Comparison of ENCODE assay signal across 8 cellular contexts in the genomic region with DNA sequence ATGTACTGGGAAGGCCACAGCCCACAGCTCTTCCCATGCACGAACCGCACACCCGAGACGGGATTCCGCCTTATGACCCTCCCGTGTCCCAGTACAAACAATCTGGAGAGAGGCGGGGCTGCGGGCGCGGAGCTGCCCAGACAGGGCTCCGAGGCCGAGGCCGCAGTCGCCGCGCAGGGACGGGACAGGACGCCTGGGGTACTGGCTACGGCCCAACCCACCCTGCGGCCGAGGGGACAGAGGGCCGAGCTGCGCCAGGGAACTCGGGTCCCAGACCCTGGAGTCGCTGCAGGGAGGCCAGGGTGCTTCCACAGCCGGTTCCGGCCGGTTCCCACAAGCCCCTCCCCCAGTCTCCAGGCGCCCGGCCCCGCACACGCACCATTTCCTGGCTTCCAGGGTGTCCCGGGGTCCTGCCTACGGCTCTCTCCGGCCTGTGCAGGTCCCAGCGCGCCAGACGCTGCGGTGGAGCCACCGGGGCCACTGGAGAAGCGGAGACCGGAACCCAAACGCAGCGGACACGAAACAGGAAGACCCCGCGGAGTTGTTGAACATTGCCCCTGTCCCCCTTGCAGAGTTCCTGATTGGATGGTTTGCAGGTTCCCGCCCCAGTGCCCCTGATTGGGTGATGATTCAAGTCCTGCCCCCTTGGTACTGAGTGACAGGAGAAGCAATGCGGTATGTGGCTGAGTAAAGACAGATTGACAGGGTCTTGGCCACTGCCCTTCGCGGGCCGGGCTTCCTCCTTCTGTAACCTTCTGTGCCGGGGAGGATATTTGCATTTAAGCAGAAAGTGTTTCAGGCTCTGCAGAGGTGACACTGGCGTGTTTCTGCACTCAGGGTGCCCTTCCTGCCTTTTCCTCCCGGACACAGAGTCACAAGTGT. TPM values are rescaled to one million over a fixed set of nuclear protein-coding genes. Genes with fewer than 3 reads are reported as not detected.
DNase-seq lines count a peak whose midpoint lies in the region; ATAC-seq and TF ChIP-seq lines count a peak whose summit lies in the region.

TSS of gene ZNF564 (minus strand) at position 532 of the 882 bp plus-strand sequence. CDS start at position 382, 150 bp downstream.

- CTCF ChIA-PET in PC-3 (lab: Charles Lee) = interaction anchor here (0.7 kb wide), 1 partner anchor 257 kb away, joined by 3 read pairs; no protein-coding TSS in a partner anchor

- POLR2A ChIA-PET in PC-3 (lab: Charles Lee; ENCODE audit: unreplicated experiment) = interaction anchor here (0.6 to 0.7 kb wide), 3 partner anchors 74 to 262 kb away, joined by 5 to 15 read pairs (median 9); no protein-coding TSS in a partner anchor

- intact Hi-C loops in PC-3 (cut with micrococcal nuclease) = loop anchor here (1.0 to 2.0 kb wide), 4 partner anchors 56 to 257 kb away; partner anchors contain the start of genes ZNF44, ZNF442 and ZNF799

- H3K9ac ChIP-seq in PC-3 (ENCODE audit: low read length) (peak within 1 kb of the TSS; percentile 80), mucosa of stomach (ENCODE audit: low read length) (peak within 1 kb of the TSS; percentile 91)

- H2AFZ ChIP-seq in PC-3 (ENCODE audit: low read length) = peak within 1 kb of the TSS; percentile 89

- no peaks in the 10 kb centered on the region for H4K20me1 ChIP-seq in PC-3 (ENCODE audit: low read length)

- no peaks in the 10 kb centered on the region for H3K9me2 ChIP-seq in PC-3 (replicated peaks; ENCODE audit: low read length)

- H3K4me1 ChIP-seq in PC-3 (ENCODE audit: insufficient read depth, low read length) (0 out of 2 replicates have a peak, but pooled peaks cover 6% of the 10 kb centered on the region), esophagus (ENCODE audit: control insufficient read depth in 2 of 2, insufficient read depth in 2 of 2, low read length in 1 of 2) (peaks cover 3% of the 10 kb centered on the region in 2 donors), mucosa of stomach (ENCODE audit: control insufficient read depth, insufficient read depth, low read length) (peaks cover 16% of the 10 kb centered on the region)

- TF ChIP-seq RAD21 in Ishikawa (IDR thresholded peaks at IDR 0.05; ENCODE audit: low read depth) = no peak

- no peaks in the 10 kb centered on the region for H3F3A ChIP-seq in PC-3 (ENCODE audit: low read length, unreplicated experiment)

- H3K27ac ChIP-seq in PC-3 (ENCODE audit: low read length) (peak within 1 kb of the TSS; percentile 73), esophagus (ENCODE audit: low read depth in 2 of 2, low read length in 1 of 2) (peak within 1 kb of the TSS; percentile 98)

- H3K4me2 ChIP-seq in PC-3 (ENCODE audit: low read length) = peak within 1 kb of the TSS; percentile 88

- H3K4me3 ChIP-seq in PC-3 (ENCODE audit: low read length) (peak within 1 kb of the TSS; percentile 83), esophagus (ENCODE audit: low read depth in 1 of 2, low read length in 2 of 2) (peak within 1 kb of the TSS; percentile 89 to 95), mucosa of stomach (ENCODE audit: low read length) (peak within 1 kb of the TSS; percentile 83)

- TSS peak; percentile 37 for BruUV-seq in PC-3 (replicated peaks; lab: Mats Ljungman, UMichigan)

- TF ChIP-seq CTCF in PC-3 (conservative IDR thresholded peaks at IDR 0.05; ENCODE audit: low read depth, low read length) = no peak

- peak; percentile 95 for ATAC-seq in GM21576 (IDR thresholded peaks at IDR 0.05; ENCODE audit: unreplicated experiment)
- peak; percentile 97 for ATAC-seq in PC-3

- H3K9me3 ChIP-seq in PC-3 (ENCODE audit: low read length) (peaks cover 6% of the 10 kb centered on the region; the same call in 1 of the 2 replicates), esophagus (ENCODE audit: control insufficient read depth in 2 of 2, insufficient read depth in 1 of 2, low read depth in 1 of 2, low read length in 1 of 2) (no peaks in the 10 kb centered on the region), mucosa of stomach (ENCODE audit: control insufficient read depth, low read length) (no peaks in the 10 kb centered on the region)

- DNase-seq in DMS114 treated with DMSO at 0.1 percent for 48 hours (lab: John Stamatoyannopoulos, UW; ENCODE audit: unreplicated experiment) (peak; percentile 94), PC-3 (peak; percentile 99)
- DNase-seq in activated T-cell treated with anti-CD3 and anti-CD28 coated beads, Interleukin-2, amount 50 U/mL, for 1 hour = peak; percentile 87
- peak; percentile 78 to 79 for DNase-seq in stimulated activated CD8-positive, alpha-beta memory T cell treated with anti-CD3 and anti-CD28 coated beads, Interleukin-7, amount 100 ng/mL, for 1 hour (ENCODE audit: low read depth in 2 of 2)

- TF ChIP-seq EP300 in Ishikawa (IDR thresholded peaks at IDR 0.05; ENCODE audit: borderline replicate concordance) = peak; percentile 10; the same call in 1 of the 2 replicates

- H3K36me3 ChIP-seq in PC-3 (ENCODE audit: low read depth, low read length) (peaks cover 27% of the 10 kb centered on the region), esophagus (ENCODE audit: control insufficient read depth in 2 of 2, insufficient read depth in 2 of 2, low read length in 1 of 2) (no peaks in the 10 kb centered on the region), mucosa of stomach (ENCODE audit: control insufficient read depth, insufficient read depth, low read length) (no peaks in the 10 kb centered on the region)

- H3K27me3 ChIP-seq in PC-3 (ENCODE audit: low read length) (no peaks in the 10 kb centered on the region), esophagus (ENCODE audit: control insufficient read depth in 1 of 2, insufficient read depth in 2 of 2, low read length in 2 of 2) (no peaks in the 10 kb centered on the region), mucosa of stomach (ENCODE audit: control insufficient read depth, insufficient read depth, low read length) (no peaks in the 10 kb centered on the region)

- 0 to 1% methylated on average over 55 of the region's 55 CpGs for WGBS in esophagus, 2 donors

- H3K79me2 ChIP-seq in PC-3 (ENCODE audit: low read length) = peaks cover 37% of the 10 kb centered on the region

TF ChIP-seq in Ishikawa, 13 proteins besides CTCF, POLR2A, EP300 and RAD21:
- TF ChIP-seq CREB1 (IDR thresholded peaks at IDR 0.05; ENCODE audit: low read depth) (0 out of 2 replicates have a peak, but pooled peaks have one; percentile 17), YY1 (IDR thresholded peaks at IDR 0.05; ENCODE audit: low read depth) (peak; percentile 39; the same call in 1 of the 2 replicates), TCF12 (IDR thresholded peaks at IDR 0.05; ENCODE audit: low read depth) (peak; percentile 48; the same call in 1 of the 2 replicates), MAX (IDR thresholded peaks at IDR 0.05) (peak; percentile 17; the same call in 1 of the 2 replicates), NFIC (IDR thresholded peaks at IDR 0.05) (no peak), FOXM1 (IDR thresholded peaks at IDR 0.05; ENCODE audit: borderline replicate concordance, low read depth) (no peak), EGR1 (IDR thresholded peaks at IDR 0.05) (no peak), TEAD4 (IDR thresholded peaks at IDR 0.05) (0 out of 2 replicates have a peak, but pooled peaks have one; percentile 4), ZBTB7A (IDR thresholded peaks at IDR 0.05; ENCODE audit: low read depth) (peak; percentile 89), TAF1 (IDR thresholded peaks at IDR 0.05; ENCODE audit: low read depth) (peak; percentile 73), REST (IDR thresholded peaks at IDR 0.05; ENCODE audit: low read depth) (no peak), USF1 (IDR thresholded peaks at IDR 0.05) (no peak), CEBPB (IDR thresholded peaks at IDR 0.05) (no peak)

RNA-seq across cellular contexts. Expression of gene ZNF564, which starts in this region (rescaled TPM):
- 3.8 and 6.0 TPM in 2 replicates for total RNA-seq in PC-3 (2014; rRNA removed)
- 1 to 10 TPM; 2.9 to 3.8 TPM for polyA plus RNA-seq in esophagus

Comparison
In these comparisons a context has a peak if more than half of its experiments do, and no peak if none do; other contexts are left out.
1. Peak in every context shown above with its lines: DNase-seq, ATAC-seq, H3K4me3 ChIP-seq and H3K27ac ChIP-seq.